In the genomic region with DNA sequence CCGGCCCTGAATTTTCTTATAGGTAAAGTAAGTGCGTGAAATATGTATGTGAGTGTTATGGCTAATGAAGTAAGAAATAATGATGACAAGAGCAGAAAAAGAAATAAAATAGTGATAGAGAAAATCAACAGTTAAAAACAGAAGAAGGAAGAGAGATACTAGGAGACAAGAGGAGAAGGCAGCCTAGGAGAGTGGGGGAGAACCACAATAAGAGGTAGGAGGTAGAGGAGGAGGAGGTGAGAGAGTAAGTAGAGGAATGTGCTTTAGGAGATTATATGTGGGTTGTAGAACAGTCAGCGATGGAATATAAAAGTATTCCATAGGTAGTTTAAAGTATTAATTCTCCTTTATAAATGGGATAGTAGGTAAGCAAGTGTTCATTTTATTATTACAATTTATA, we compare ENCODE assay signal across 9 cellular contexts.
"Had no signal": no experiment of that assay in that cellular context is flagged by ENCODE, and none has a peak within 500 bp of the region (broad histone marks: within the 10 kb centered on the region; RNA-seq: fewer than 3 reads in every experiment).

No MANE protein-coding gene starts in this region.

- H3K27ac Mint-ChIP-seq: GM23338, H9, HFFc6 had no signal

- ATAC-seq: GM23338, HCT116 had no signal

- H3K9me3 ChIP-seq: HAP-1 had no signal

- H3K9me3 Mint-ChIP-seq: GM23338, H9, HFFc6 had no signal

- H3K4me3 Mint-ChIP-seq: GM23338, H9, HFFc6 had no signal

- H3K4me1 Mint-ChIP-seq: GM23338, H9 had no signal

- DNase-seq: GM23248, GOT3, H7, H9, HCEC 1CT, HFFc6 had no signal
